ENCODE assay signal across 1 cellular context in genomic region chr6:31797607-31798006, GRCh38.
TF ChIP-seq lines count a peak whose summit lies in the region.

No MANE protein-coding gene starts in this region.

TF ChIP-seq in GM23338, 12 proteins besides CTCF, POLR2A, EP300 and RAD21:
- TF ChIP-seq ZNF462 (CRISPR knock-in tag; IDR thresholded peaks at IDR 0.05) (no peak), JUNB (IDR thresholded peaks at IDR 0.05; ENCODE audit: unreplicated experiment) (no peak), EZH2 (IDR thresholded peaks at IDR 0.05; ENCODE audit: low read depth, unreplicated experiment) (no peak), NANOG (IDR thresholded peaks at IDR 0.05; ENCODE audit: borderline replicate concordance) (no peak), POLR2AphosphoS5 (IDR thresholded peaks at IDR 0.05; ENCODE audit: low read depth) (no peak), ZNF331 (CRISPR knock-in tag; IDR thresholded peaks at IDR 0.05; ENCODE audit: low read depth) (no peak), ZNF114 (CRISPR knock-in tag; IDR thresholded peaks at IDR 0.05) (no peak), STAT1 (IDR thresholded peaks at IDR 0.05; ENCODE audit: unreplicated experiment) (no peak), ETS1 (IDR thresholded peaks at IDR 0.05) (no peak), EZH2phosphoT487 (IDR thresholded peaks at IDR 0.05; ENCODE audit: unreplicated experiment) (no peak), REST (IDR thresholded peaks at IDR 0.05; ENCODE audit: unreplicated experiment) (no peak), CREB1 (CRISPR knock-in tag; IDR thresholded peaks at IDR 0.05; ENCODE audit: low read depth) (no peak)
